Comparison of ENCODE assay signal across 26 cellular contexts in genomic region chr7:20288036-20288435, GRCh38. TPM values are rescaled to one million over a fixed set of nuclear protein-coding genes. Genes with fewer than 3 reads are reported as not detected.
"Had no signal": no experiment of that assay in that cellular context is flagged by ENCODE, and none has a peak within 500 bp of the region (broad histone marks: within the 10 kb centered on the region; RNA-seq: fewer than 3 reads in every experiment).

No MANE protein-coding gene starts in this region.

- H3K27me3 Mint-ChIP-seq: activated T-cell treated with anti-CD3 and anti-CD28 coated beads, Interleukin-2, amount 50 U/mL, for 24 hours had no signal

- H3K4me1 Mint-ChIP-seq: activated naive CD4-positive, alpha-beta T cell treated with anti-CD3 and anti-CD28 coated beads, Interleukin-2, amount 50 U/mL, for 24 hours had no signal

- H3K27ac Mint-ChIP-seq: activated CD8-positive, alpha-beta T cell treated with anti-CD3 and anti-CD28 coated beads, Interleukin-2, amount 10 ng/mL, durations not matched to agents 7 days and 5 days; activated naive CD4-positive, alpha-beta T cell treated with anti-CD3 and anti-CD28 coated beads, Interleukin-2, amount 50 U/mL, for 24 hours; activated T-cell treated with anti-CD3 and anti-CD28 coated beads, Interleukin-2, amount 50 U/mL, for 24 hours; activated T-helper 1 cell treated with anti-CD3 and anti-CD28 coated beads, Interleukin-12 subunit alpha, Interleukin-12 subunit beta, Interleukin-2, Interleukin-4 antibody, amounts not matched to agents 30 ng/mL and 10 ng/mL and 1 ng/mL, durations not matched to agents 14 hours and 24 hours and 36 hours; T-helper 1 cell treated with Interleukin-12 subunit alpha and Interleukin-12 subunit beta and Interleukin-4 antibody, amounts not matched to agents 30 μg/mL and 1 μg/mL, for 36 hours had no signal

- H3K4me3 ChIP-seq: cardiac muscle cell had no signal

- H3K36me3 ChIP-seq: brain microvascular endothelial cell, cardiac muscle cell had no signal

- ATAC-seq: activated CD4-positive, CD25-positive, alpha-beta regulatory T cell treated with anti-CD3 and anti-CD28 coated beads, Interleukin-2, amount 50 U/mL, for 24 hours; activated CD8-positive, alpha-beta T cell treated with anti-CD3 and anti-CD28 coated beads, Interleukin-2, amount 10 ng/mL, durations not matched to agents 7 days and 5 days; Panc1; Right ventricle myocardium inferior had no signal

- H3K9me3 Mint-ChIP-seq: activated naive CD4-positive, alpha-beta T cell treated with anti-CD3 and anti-CD28 coated beads, Interleukin-2, amount 50 U/mL, for 24 hours; activated T-cell treated with anti-CD3 and anti-CD28 coated beads, Interleukin-2, amount 50 U/mL, for 24 hours; activated T-helper 1 cell treated with anti-CD3 and anti-CD28 coated beads, Interleukin-12 subunit alpha, Interleukin-12 subunit beta, Interleukin-2, Interleukin-4 antibody, amounts not matched to agents 30 ng/mL and 10 ng/mL and 1 ng/mL, durations not matched to agents 14 hours and 24 hours and 36 hours; T-helper 1 cell treated with Interleukin-12 subunit alpha and Interleukin-12 subunit beta and Interleukin-4 antibody, amounts not matched to agents 30 μg/mL and 1 μg/mL, for 36 hours had no signal

- H3K27ac ChIP-seq: brain microvascular endothelial cell, cardiac muscle cell had no signal

- H3K27me3 ChIP-seq: brain microvascular endothelial cell, cardiac muscle cell had no signal

- H3K36me3 Mint-ChIP-seq: activated naive CD4-positive, alpha-beta T cell treated with anti-CD3 and anti-CD28 coated beads, Interleukin-2, amount 50 U/mL, for 24 hours had no signal

- DNase-seq: activated CD4-positive, alpha-beta T cell treated with anti-CD3 and anti-CD28 coated beads for 4 hours; activated CD4-positive, alpha-beta T cell treated with anti-CD3 and anti-CD28 coated beads, Interleukin-2, amount 50 U/mL, for 4 hours; activated CD8-positive, alpha-beta memory T cell treated with anti-CD3 and anti-CD28 coated beads, Interleukin-2, amount 50 U/mL, for 48 hours; activated CD8-positive, alpha-beta T cell treated with anti-CD3 and anti-CD28 coated beads, Interleukin-2, amount 10 ng/mL, durations not matched to agents 7 days and 5 days; activated effector memory CD4-positive, alpha-beta T cell treated with Interleukin-2 at 50 U/mL for 16 hours; activated naive CD4-positive, alpha-beta T cell; activated T-cell treated with anti-CD3 and anti-CD28 coated beads, Interleukin-2, amount 50 U/mL, for 24 hours; aorta; brain microvascular endothelial cell; KG1; NCI-H1092; NCI-H1417 treated with DMSO at 0.1 percent for 48 hours; NCI-H1694 treated with DMSO at 0.1 percent for 48 hours; NCI-H2081; NCI-H446 treated with DMSO at 0.1 percent for 48 hours; NCI-H526; NCI-H82; OCI-M1; RPMI8226 had no signal

- H3K4me3 Mint-ChIP-seq: activated CD8-positive, alpha-beta T cell treated with anti-CD3 and anti-CD28 coated beads, Interleukin-2, amount 10 ng/mL, durations not matched to agents 7 days and 5 days; activated naive CD4-positive, alpha-beta T cell treated with anti-CD3 and anti-CD28 coated beads, Interleukin-2, amount 50 U/mL, for 24 hours; activated T-cell treated with anti-CD3 and anti-CD28 coated beads, Interleukin-2, amount 50 U/mL, for 24 hours; activated T-helper 1 cell treated with anti-CD3 and anti-CD28 coated beads, Interleukin-12 subunit alpha, Interleukin-12 subunit beta, Interleukin-2, Interleukin-4 antibody, amounts not matched to agents 30 ng/mL and 10 ng/mL and 1 ng/mL, durations not matched to agents 14 hours and 24 hours and 36 hours; T-helper 1 cell treated with Interleukin-12 subunit alpha and Interleukin-12 subunit beta and Interleukin-4 antibody, amounts not matched to agents 30 μg/mL and 1 μg/mL, for 36 hours had no signal

RNA-seq across cellular contexts. Expression of gene ITGB8, which starts 42.7 kb away (rescaled TPM):
- total RNA-seq: activated CD8-positive, alpha-beta T cell treated with anti-CD3 and anti-CD28 coated beads, Interleukin-2, amount 10 ng/mL, durations not matched to agents 7 days and 5 days had no signal
